Comparison of ENCODE assay signal across 18 cellular contexts in the genomic region with DNA sequence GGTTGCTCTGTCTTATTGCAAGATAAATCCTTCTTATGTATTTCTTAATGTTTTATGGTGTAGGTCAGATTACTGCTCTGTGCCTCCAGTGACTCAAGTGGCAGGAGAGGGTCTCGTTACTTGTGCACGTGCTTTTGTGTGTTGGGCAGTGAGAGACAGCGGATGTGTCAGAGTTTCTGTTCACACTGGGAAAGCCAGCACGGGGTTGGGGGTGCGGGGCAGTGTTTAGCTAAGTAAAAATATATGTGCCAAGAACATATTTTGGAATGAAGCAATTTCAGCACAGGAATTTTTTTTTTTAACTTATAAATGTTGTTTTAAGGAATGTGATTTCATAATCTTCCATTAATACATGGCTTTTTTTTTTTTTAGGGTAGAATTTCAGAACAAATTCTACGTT. TPM values are rescaled to one million over a fixed set of nuclear protein-coding genes. Genes with fewer than 3 reads are reported as not detected.
DNase-seq lines count a peak whose midpoint lies in the region; TF ChIP-seq lines count a peak whose summit lies in the region.
"Had no signal": no experiment of that assay in that cellular context is flagged by ENCODE, and none has a peak within 500 bp of the region (broad histone marks: within the 10 kb centered on the region; RNA-seq: fewer than 3 reads in every experiment).

No MANE protein-coding gene starts in this region.

- H3K27ac Mint-ChIP-seq in osteocyte (ENCODE audit: unreplicated experiment): peak overlapping the region; percentile 74
- H3K27ac Mint-ChIP-seq: activated T-helper 2 cell treated with anti-CD3 and anti-CD28 coated beads, Interferon-gamma antibody, Interleukin-2, Interleukin-4, amounts not matched to agents 10 μg/mL and 5 μg/mL and 100 μg/mL, durations not matched to agents 14 hours and 24 hours and 36 hours; B cell had no signal

- TF ChIP-seq CTCF in AG10803 (conservative IDR thresholded peaks at IDR 0.05; ENCODE audit: low read length) (no peak), osteocyte (IDR thresholded peaks at IDR 0.05) (no peak), prostate gland (IDR thresholded peaks at IDR 0.05) (no peak)

- peak; percentile 75 for DNase-seq in AG10803 (ENCODE audit: low read depth)
- DNase-seq in MG63: peak; percentile 28
- DNase-seq in fibroblast of gingiva (ENCODE audit: low read depth): peak; percentile 99
- no peak for DNase-seq in osteocyte (ENCODE audit: extremely low spot score, unreplicated experiment)
- no peak for DNase-seq in NCI-H748 treated with DMSO at 0.1 percent for 48 hours (lab: John Stamatoyannopoulos, UW)
- no peak for DNase-seq in pons (ENCODE audit: low spot score)
- DNase-seq in prostate gland (ENCODE audit: low spot score): no peak
- no peak for DNase-seq in amniotic stem cell (lab: John Stamatoyannopoulos, UW)
- DNase-seq: activated CD4-positive, alpha-beta T cell treated with anti-CD3 and anti-CD28 coated beads for 1 hour; Kasumi-1; NCI-H1436; NCI-H2227 treated with DMSO at 0.1 percent for 48 hours; nucleus accumbens; right lobe of liver; T1000 had no signal

- peaks cover 18% of the 10 kb centered on the region for H3K36me3 Mint-ChIP-seq in osteocyte (ENCODE audit: unreplicated experiment)

- H3K9me3 ChIP-seq in MG63 (no peaks in the 10 kb centered on the region), prostate gland (no peaks in the 10 kb centered on the region)
- H3K9me3 ChIP-seq: right lobe of liver, vagina had no signal

- intact Hi-C loops in prostate gland (cut with DNase I): no loop called here

- H3K27me3 Mint-ChIP-seq in osteocyte (ENCODE audit: unreplicated experiment): no peaks in the 10 kb centered on the region
- H3K27me3 Mint-ChIP-seq: B cell had no signal

- H3K36me3 ChIP-seq in MG63 (no peaks in the 10 kb centered on the region), prostate gland (no peaks in the 10 kb centered on the region)

- 81% methylated on average over 6 of the region's 6 CpGs for whole genome bisulfite sequencing in prostate gland

- H3K4me3 ChIP-seq in AG10803 (ENCODE audit: low read length) (no peak overlapping the region), MG63 (no peak overlapping the region), prostate gland (no peak overlapping the region)
- H3K4me3 ChIP-seq: right lobe of liver, vagina had no signal

- TF ChIP-seq POLR2A in prostate gland (IDR thresholded peaks at IDR 0.05): no peak

- H3K27me3 ChIP-seq in MG63 (no peaks in the 10 kb centered on the region), prostate gland (replicated peaks; ENCODE audit: insufficient read depth) (no peaks in the 10 kb centered on the region)
- H3K27me3 ChIP-seq: vagina had no signal

- peaks cover 4% of the 10 kb centered on the region for H3K4me1 ChIP-seq in prostate gland (replicated peaks)

- no peak overlapping the region for H3K27ac ChIP-seq in prostate gland
- H3K27ac ChIP-seq: right lobe of liver, vagina had no signal

- H3K9me3 Mint-ChIP-seq in osteocyte (ENCODE audit: unreplicated experiment): no peaks in the 10 kb centered on the region
- H3K9me3 Mint-ChIP-seq: activated T-helper 2 cell treated with anti-CD3 and anti-CD28 coated beads, Interferon-gamma antibody, Interleukin-2, Interleukin-4, amounts not matched to agents 10 μg/mL and 5 μg/mL and 100 μg/mL, durations not matched to agents 14 hours and 24 hours and 36 hours had no signal

- H3K4me3 Mint-ChIP-seq in osteocyte (ENCODE audit: unreplicated experiment): peak overlapping the region; percentile 19
- H3K4me3 Mint-ChIP-seq: B cell had no signal

- H3K4me1 Mint-ChIP-seq in osteocyte (ENCODE audit: unreplicated experiment): peaks cover 21% of the 10 kb centered on the region

RNA-seq across cellular contexts. Expression of gene DNAH10, which starts 4.5 kb away (rescaled TPM):
- 0.25 and 0.40 TPM in 2 replicates for total RNA-seq in MG63 (2014; rRNA removed; shearing (Covaris generic); ENCODE audit: low replicate concordance)
- total RNA-seq in osteocyte (0.16 and 0.29 TPM in 2 replicates), prostate gland (1 to 10 TPM in 1 of 2 donors, under 1 TPM in 1; 0.68 to 7.9 TPM)
- total RNA-seq: vagina had no signal

RNA-seq across cellular contexts. Expression of gene ATP6V0A2, which starts 45.4 kb away (rescaled TPM):
- total RNA-seq in MG63 (2014; rRNA removed; shearing (Covaris generic); ENCODE audit: low replicate concordance): 15.4 and 18.7 TPM in 2 replicates
- total RNA-seq in osteocyte (31.8 and 33.9 TPM in 2 replicates), prostate gland (10 to 100 TPM; 23.7 to 24.5 TPM)

Comparison
In these comparisons a context has a peak if more than half of its experiments do, and no peak if none do; other contexts are left out.
1. DNase-seq: peak in AG10803 (single experiment), MG63 (single experiment) and fibroblast of gingiva (single experiment); none in osteocyte (single experiment), NCI-H748 treated with DMSO at 0.1 percent for 48 hours (single experiment), pons (single experiment), prostate gland (single experiment) and amniotic stem cell (single experiment).